Comparison of ENCODE assay signal across 8 cellular contexts in the genomic region with DNA sequence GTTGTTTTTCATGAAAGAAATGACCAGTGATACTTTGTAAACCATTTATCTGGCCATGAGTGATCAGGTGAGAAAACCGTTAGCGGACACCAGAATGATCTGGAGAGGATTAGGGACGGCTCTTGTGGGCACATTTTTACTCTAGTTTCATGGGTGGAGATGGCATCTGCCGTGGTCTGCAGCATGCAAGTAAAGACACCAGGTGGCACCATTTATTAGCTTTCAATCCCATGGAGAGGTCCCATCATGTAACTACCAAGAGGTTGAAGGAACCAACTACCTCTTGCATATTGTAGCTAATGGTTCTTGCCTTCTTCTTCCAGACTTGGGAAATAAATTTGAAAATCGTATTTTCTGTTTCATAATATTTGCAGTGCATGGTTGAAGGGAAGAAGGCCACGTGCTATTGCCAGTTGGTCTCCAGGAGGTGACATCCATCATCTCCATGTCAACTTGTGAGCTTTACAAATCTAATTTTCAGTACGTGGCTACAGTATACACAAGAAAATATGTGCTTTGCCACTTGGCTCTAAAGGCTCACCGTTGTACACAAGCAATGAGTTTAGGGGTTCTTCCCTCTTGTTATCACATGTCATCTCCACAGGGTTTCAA. TPM values are rescaled to one million over a fixed set of nuclear protein-coding genes. Genes with fewer than 3 reads are reported as not detected.
DNase-seq lines count a peak whose midpoint lies in the region; ATAC-seq and TF ChIP-seq lines count a peak whose summit lies in the region.

No MANE protein-coding gene starts in this region.

- DNase-seq in NCI-H2081 (lab: John Stamatoyannopoulos, UW) (peak; percentile 31 to 60), NCI-H2081 treated with DMSO at 0.1 percent for 48 hours (lab: John Stamatoyannopoulos, UW) (no peak), NCI-H1105 treated with DMSO at 0.1 percent for 48 hours (lab: John Stamatoyannopoulos, UW) (peak; percentile 25), T-helper 22 cell (ENCODE audit: low read depth) (peak; percentile 34), MCF 10A (ENCODE audit: unreplicated experiment) (peak; percentile 79), iris pigment epithelial cell (ENCODE audit: low read depth) (peak; percentile 73)
- DNase-seq in stimulated activated CD4-positive, alpha-beta T cell treated with anti-CD3 and anti-CD28 coated beads, Interleukin-15, amount 100 ng/mL, for 24 hours = peak; percentile 55

- no peaks in the 10 kb centered on the region for H3K27me3 Mint-ChIP-seq in MCF 10A (ENCODE audit: insufficient read depth, unreplicated experiment)

- peaks cover 6% of the 10 kb centered on the region for H3K36me3 Mint-ChIP-seq in MCF 10A (ENCODE audit: insufficient read depth, unreplicated experiment)

- peak overlapping the region; percentile 21 for H3K4me3 Mint-ChIP-seq in MCF 10A (ENCODE audit: unreplicated experiment)

- peak; percentile 79 for TF ChIP-seq CTCF in MCF 10A (IDR thresholded peaks at IDR 0.05; ENCODE audit: unreplicated experiment)

- ATAC-seq in HG02852 (IDR thresholded peaks at IDR 0.05; ENCODE audit: unreplicated experiment) = no peak

- BruUV-seq in MCF 10A (replicated peaks; lab: Mats Ljungman, UMichigan) = no TSS peak

- no peaks in the 10 kb centered on the region for H3K9me3 Mint-ChIP-seq in MCF 10A (ENCODE audit: unreplicated experiment)

- CTCF ChIA-PET in MCF 10A (lab: Yijun Ruan, JAX) = interaction anchor here (0.5 to 11.2 kb wide), 43 partner anchors 9 to 358 kb away, joined by 3 to 249 read pairs (median 4); no protein-coding TSS in a partner anchor

- no peak overlapping the region for H3K27ac Mint-ChIP-seq in MCF 10A (ENCODE audit: low read depth, unreplicated experiment)

- H3K4me1 Mint-ChIP-seq in MCF 10A (ENCODE audit: insufficient read depth, unreplicated experiment) = peaks cover 28% of the 10 kb centered on the region

- POLR2A ChIA-PET in MCF 10A (lab: Yijun Ruan, JAX) = interaction anchor here (0.6 to 19.2 kb wide), 9 partner anchors 12 to 307 kb away, joined by 3 to 486 read pairs (median 3); no protein-coding TSS in a partner anchor

- intact Hi-C loops in MCF 10A (cut with micrococcal nuclease) = loop anchor here (1.0 to 5.0 kb wide), 5 partner anchors 38 to 307 kb away; partner anchors contain the start of genes EHD4 and TYRO3

RNA-seq across cellular contexts. Expression of gene MAPKBP1, which starts 1.5 kb away (rescaled TPM):
- total RNA-seq in MCF 10A (2022) = 33.2 and 35.0 TPM in 2 replicates

RNA-seq across cellular contexts. Expression of gene JMJD7, which starts 55.1 kb away (rescaled TPM):
- total RNA-seq in MCF 10A (2022) = 9.2 and 13.3 TPM in 2 replicates
